Comparison of ENCODE assay signal across 2 cellular contexts in the genomic region with DNA sequence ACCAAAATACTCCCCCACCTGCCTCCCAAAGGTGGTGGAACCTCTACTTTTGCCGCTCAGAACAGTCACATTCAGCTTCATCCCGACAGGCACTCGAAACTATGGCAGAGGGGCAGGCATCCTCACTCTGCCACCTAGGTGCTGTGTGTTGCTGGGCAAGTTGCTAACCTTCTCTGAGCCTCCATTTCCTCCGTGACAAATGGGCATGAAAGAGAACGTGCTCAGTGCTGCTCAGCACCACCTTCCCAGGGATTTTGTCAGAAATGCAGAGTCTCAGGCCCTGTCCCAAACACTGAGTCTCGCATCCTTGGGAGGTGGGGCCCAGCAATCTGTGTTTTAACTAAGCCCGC.
TF ChIP-seq lines count a peak whose summit lies in the region.

No MANE protein-coding gene starts in this region.

TF ChIP-seq in HepG2, 621 proteins besides CTCF, POLR2A, EP300 and RAD21 (continues in another document):
- TF ChIP-seq ZNF512B (CRISPR knock-in tag; IDR thresholded peaks at IDR 0.05; ENCODE audit: borderline replicate concordance) = no peak
- no peak for TF ChIP-seq GABPA (IDR thresholded peaks at IDR 0.05; ENCODE audit: low read depth, low read length)
- TF ChIP-seq GABPA (CRISPR knock-in tag; IDR thresholded peaks at IDR 0.05; ENCODE audit: low read depth) = no peak
- no peak for TF ChIP-seq KLF16 (CRISPR knock-in tag; IDR thresholded peaks at IDR 0.05)
- TF ChIP-seq PCBP1 (IDR thresholded peaks at IDR 0.05; ENCODE audit: borderline replicate concordance, low read depth, low read length) = no peak
- TF ChIP-seq ZNF510 (CRISPR knock-in tag; IDR thresholded peaks at IDR 0.05; ENCODE audit: low read depth) = no peak
- TF ChIP-seq ZNF607 (CRISPR knock-in tag; IDR thresholded peaks at IDR 0.05; ENCODE audit: borderline replicate concordance) = no peak
- no peak for TF ChIP-seq ZFP90 (CRISPR knock-in tag; IDR thresholded peaks at IDR 0.05; ENCODE audit: borderline replicate concordance)
- no peak for TF ChIP-seq ASH2L (IDR thresholded peaks at IDR 0.05; ENCODE audit: insufficient read length, low read depth, low read length)
- TF ChIP-seq MATR3 (CRISPR knock-in tag; IDR thresholded peaks at IDR 0.05) = no peak
- peak; percentile 92 for TF ChIP-seq ZNF768 (CRISPR knock-in tag; IDR thresholded peaks at IDR 0.05)
- TF ChIP-seq ZNF143 (CRISPR knock-in tag; IDR thresholded peaks at IDR 0.05) = 0 out of 2 replicates have a peak, but pooled peaks have one; percentile 3
- TF ChIP-seq ZNF572 (CRISPR knock-in tag; IDR thresholded peaks at IDR 0.05) = no peak
- TF ChIP-seq NRL (CRISPR knock-in tag; IDR thresholded peaks at IDR 0.05; ENCODE audit: borderline replicate concordance) = 0 out of 2 replicates have a peak, but pooled peaks have one; percentile 18
- TF ChIP-seq ZNF225 (CRISPR knock-in tag; IDR thresholded peaks at IDR 0.05) = no peak
- TF ChIP-seq ZNF30 (CRISPR knock-in tag; IDR thresholded peaks at IDR 0.05) = no peak
- TF ChIP-seq MED8 (CRISPR knock-in tag; IDR thresholded peaks at IDR 0.05; ENCODE audit: insufficient replicate concordance) = no peak
- no peak for TF ChIP-seq ARID4A (CRISPR knock-in tag; IDR thresholded peaks at IDR 0.05; ENCODE audit: borderline replicate concordance)
- no peak for TF ChIP-seq REL (CRISPR knock-in tag; conservative IDR thresholded peaks at IDR 0.05)
- no peak for TF ChIP-seq ZNF263 (CRISPR knock-in tag; IDR thresholded peaks at IDR 0.05)

TF ChIP-seq in H1, 55 proteins besides CTCF, POLR2A, EP300 and RAD21:
- TF ChIP-seq KDM1A (IDR thresholded peaks at IDR 0.05; ENCODE audit: borderline replicate concordance, low read length) (peak; percentile 85; the same call in 1 of the 2 replicates), KDM5A (IDR thresholded peaks at IDR 0.05; ENCODE audit: low read length) (no peak), HDAC2 (IDR thresholded peaks at IDR 0.05; ENCODE audit: borderline replicate concordance in 1 of 2, low read depth in 2 of 2, low read length in 2 of 2) (no peak), BRCA1 (IDR thresholded peaks at IDR 0.05; ENCODE audit: low read depth, low read length) (no peak), SP4 (IDR thresholded peaks at IDR 0.05; ENCODE audit: low read length) (no peak), CBX5 (IDR thresholded peaks at IDR 0.05; ENCODE audit: low read depth, low read length) (no peak)
- TF ChIP-seq, protein P1, sequence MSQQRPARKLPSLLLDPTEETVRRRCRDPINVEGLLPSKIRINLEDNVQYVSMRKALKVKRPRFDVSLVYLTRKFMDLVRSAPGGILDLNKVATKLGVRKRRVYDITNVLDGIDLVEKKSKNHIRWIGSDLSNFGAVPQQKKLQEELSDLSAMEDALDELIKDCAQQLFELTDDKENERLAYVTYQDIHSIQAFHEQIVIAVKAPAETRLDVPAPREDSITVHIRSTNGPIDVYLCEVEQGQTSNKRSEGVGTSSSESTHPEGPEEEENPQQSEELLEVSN (IDR thresholded peaks at IDR 0.05) = no peak
TF ChIP-seq in H1: peak in this region for 1.
